ENCODE assay signal across 1 cellular context in genomic region chr19:9883764-9884163, GRCh38.
TF ChIP-seq lines count a peak whose summit lies in the region.

No MANE protein-coding gene starts in this region.

TF ChIP-seq in HCT116, 20 proteins besides CTCF, POLR2A, EP300 and RAD21:
- no peak for TF ChIP-seq YY1 (IDR thresholded peaks at IDR 0.05; ENCODE audit: extremely low read depth, insufficient replicate concordance, low read depth, low read length)
- no peak for TF ChIP-seq EGR1 (IDR thresholded peaks at IDR 0.05; ENCODE audit: low read depth)
- TF ChIP-seq REST (IDR thresholded peaks at IDR 0.05; ENCODE audit: low read depth) = no peak
- no peak for TF ChIP-seq POLR2AphosphoS5 (IDR thresholded peaks at IDR 0.05; ENCODE audit: low read depth, low read length)
